ENCODE assay signal across 20 cellular contexts in the genomic region with DNA sequence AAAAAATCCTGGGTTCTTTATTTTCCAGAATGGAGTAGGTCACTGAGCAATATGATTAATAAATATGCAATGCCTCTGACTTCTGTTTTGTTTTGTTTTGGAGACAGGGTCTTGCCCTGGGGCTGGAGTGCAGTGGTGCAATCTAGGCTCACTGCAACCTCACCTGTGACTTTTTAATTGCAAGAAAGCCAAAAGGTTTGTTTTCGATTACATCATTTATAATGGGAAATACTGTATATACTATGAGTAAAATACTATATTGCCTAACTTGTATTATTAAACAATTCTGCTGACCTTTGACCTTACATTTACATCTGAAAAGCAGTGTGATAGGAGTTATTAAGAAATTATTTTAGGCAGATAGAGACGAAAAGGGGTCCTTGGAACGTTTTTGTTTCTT.
"Had no signal": no experiment of that assay in that cellular context is flagged by ENCODE, and none has a peak within 500 bp of the region (broad histone marks: within the 10 kb centered on the region; RNA-seq: fewer than 3 reads in every experiment).

No MANE protein-coding gene starts in this region.

- H3K27ac ChIP-seq: Peyer's patch, VCaP had no signal

- H3K27me3 ChIP-seq: Peyer's patch had no signal

- ATAC-seq: activated CD4-positive, alpha-beta T cell treated with anti-CD3 and anti-CD28 coated beads for 36 hours; activated T-cell treated with anti-CD3 and anti-CD28 coated beads, Interleukin-2, amount 50 U/mL, for 72 hours; T-cell had no signal

- H3K4me1 ChIP-seq: Peyer's patch had no signal

- H3K36me3 ChIP-seq: Peyer's patch had no signal

- H3K4me3 ChIP-seq: Peyer's patch had no signal

- H3K9me3 ChIP-seq: Peyer's patch had no signal

- DNase-seq: activated CD4-positive, alpha-beta memory T cell treated with anti-CD3 and anti-CD28 coated beads, Interleukin-2, amount 10 ng/mL, durations not matched to agents 7 days and 5 days; activated CD4-positive, alpha-beta T cell treated with anti-CD3 and anti-CD28 coated beads for 36 hours; activated CD4-positive, alpha-beta T cell treated with anti-CD3 and anti-CD28 coated beads, Interleukin-2, amount 50 U/mL, for 1 hour; activated gamma-delta T cell treated with Interleukin-2 at 50 U/mL for 16 hours; activated naive CD4-positive, alpha-beta T cell treated with anti-CD3 and anti-CD28 coated beads, Interleukin-2, amount 10 ng/mL, durations not matched to agents 7 days and 5 days; activated naive CD8-positive, alpha-beta T cell treated with anti-CD3 and anti-CD28 coated beads for 36 hours; activated T-cell treated with anti-CD3 and anti-CD28 coated beads for 4 hours; activated T-cell treated with anti-CD3 and anti-CD28 coated beads, Interleukin-2, amount 50 U/mL, for 72 hours; anterior cingulate cortex; NCI-H1105 treated with DMSO at 0.1 percent for 48 hours; NCI-H1436 treated with DMSO at 0.1 percent for 48 hours; NCI-H187; NCI-H2081 treated with DMSO at 0.1 percent for 48 hours; NCI-H446; NCI-H524; Peyer's patch; SHP77 treated with DMSO at 0.1 percent for 48 hours; T-cell; T-helper 2 cell had no signal
